In genomic region chr4:87011340-87012034, GRCh38 we compare ENCODE assay signal across 1 cellular context.
A peak's percentile ranks its signal among the peaks of the same experiment; 100 is the strongest.
TF ChIP-seq lines count a peak whose summit lies in the region.

No MANE protein-coding gene starts in this region.

TF ChIP-seq in K562, 482 proteins besides CTCF, POLR2A, EP300 and RAD21 (continued from another document):
- TF ChIP-seq FOXO4 (CRISPR knock-in tag; IDR thresholded peaks at IDR 0.05) (no peak), SIN3A (IDR thresholded peaks at IDR 0.05; ENCODE audit: borderline replicate concordance in 2 of 2, control insufficient read depth in 1 of 2, low read depth in 2 of 2, low read length in 2 of 2) (peak in 1 of 2 experiments; percentile 33; a peak in 1 of 4 replicates), ZNF24 (IDR thresholded peaks at IDR 0.05) (no peak), LCOR (CRISPR knock-in tag; IDR thresholded peaks at IDR 0.05) (0 out of 2 replicates have a peak, but pooled peaks have one; percentile 45), MAFG (tag; conservative IDR thresholded peaks at IDR 0.05) (0 out of 2 replicates have a peak, but pooled peaks have one; percentile 22), FOXA3 (CRISPR knock-in tag; conservative IDR thresholded peaks at IDR 0.05 in 1 of 2, IDR thresholded peaks at IDR 0.05 in 1 of 2) (peak in 1 of 2 experiments; percentile 47; a peak in 1 of 4 replicates), TCF3 (CRISPR knock-in tag; IDR thresholded peaks at IDR 0.05) (peak; percentile 37; the same call in 1 of the 2 replicates), RCOR1 (IDR thresholded peaks at IDR 0.05; ENCODE audit: borderline replicate concordance in 1 of 2, low read depth in 2 of 2, low read length in 2 of 2) (peak; percentile 50 to 87; a peak in 2 of 4 replicates), TAF9B (IDR thresholded peaks at IDR 0.05; ENCODE audit: partially characterized antibody) (peak; percentile 67), NFATC3 (IDR thresholded peaks at IDR 0.05) (no peak), ARID3A (IDR thresholded peaks at IDR 0.05; ENCODE audit: borderline replicate concordance, low read depth, low read length) (peak; percentile 73; the same call in 1 of the 2 replicates), JUN (IDR thresholded peaks at IDR 0.05; ENCODE audit: borderline replicate concordance, low read depth, low read length) (peak; percentile 94), JUN (CRISPR knock-in tag; IDR thresholded peaks at IDR 0.05; ENCODE audit: borderline replicate concordance) (no peak), FOS (IDR thresholded peaks at IDR 0.05; ENCODE audit: extremely low read depth, insufficient read length) (peak; percentile 64), BHLHE40 (IDR thresholded peaks at IDR 0.05; ENCODE audit: low read length) (peak; percentile 35; the same call in 1 of the 2 replicates), NRF1 (conservative IDR thresholded peaks at IDR 0.05 in 1 of 2, IDR thresholded peaks at IDR 0.05 in 1 of 2) (0 out of 4 replicates have a peak, but pooled peaks of 1 of the 2 experiments have one; percentile 9), HDAC3 (IDR thresholded peaks at IDR 0.05; ENCODE audit: borderline replicate concordance, partially characterized antibody) (peak; percentile 17), ZNF174 (CRISPR knock-in tag; IDR thresholded peaks at IDR 0.05) (no peak), FOSL1 (tag; conservative IDR thresholded peaks at IDR 0.05) (peak; percentile 97), MAFK (IDR thresholded peaks at IDR 0.05; ENCODE audit: low read length) (0 out of 2 replicates have a peak, but pooled peaks have one; percentile 15), ZNF561 (CRISPR knock-in tag; conservative IDR thresholded peaks at IDR 0.05) (no peak), CTBP1 (IDR thresholded peaks at IDR 0.05; ENCODE audit: borderline replicate concordance) (0 out of 2 replicates have a peak, but pooled peaks have one; percentile 23), MTA3 (IDR thresholded peaks at IDR 0.05; ENCODE audit: borderline replicate concordance) (peak; percentile 66; the same call in 1 of the 2 replicates), ETV1 (tag; conservative IDR thresholded peaks at IDR 0.05; ENCODE audit: low read depth) (no peak), ARID1B (IDR thresholded peaks at IDR 0.05) (peak; percentile 80), SMARCA4 (IDR thresholded peaks at IDR 0.05) (peak; percentile 92), ZNF318 (IDR thresholded peaks at IDR 0.05; ENCODE audit: borderline replicate concordance in 1 of 2, low read depth in 1 of 2) (peak in 1 of 2 experiments; percentile 65; a peak in 2 of 4 replicates), ZNF655 (CRISPR knock-in tag; IDR thresholded peaks at IDR 0.05) (no peak), NFE2 (IDR thresholded peaks at IDR 0.05; ENCODE audit: low read depth) (peak; percentile 51; the same call in 1 of the 2 replicates), DACH1 (IDR thresholded peaks at IDR 0.05; ENCODE audit: partially characterized antibody) (peak; percentile 16), UBTF (IDR thresholded peaks at IDR 0.05; ENCODE audit: borderline replicate concordance in 1 of 2, low read depth in 2 of 2, low read length in 2 of 2) (0 out of 4 replicates have a peak, but pooled peaks of 1 of the 2 experiments have one; percentile 27), DPF2 (IDR thresholded peaks at IDR 0.05) (peak; percentile 94), ZNF347 (CRISPR knock-in tag; IDR thresholded peaks at IDR 0.05; ENCODE audit: low read depth) (no peak), NFYB (IDR thresholded peaks at IDR 0.05; ENCODE audit: extremely low read depth, insufficient read length) (no peak), ZNF354B (CRISPR knock-in tag; IDR thresholded peaks at IDR 0.05) (0 out of 2 replicates have a peak, but pooled peaks have one; percentile 14), FOXJ2 (tag; IDR thresholded peaks at IDR 0.05) (peak; percentile 80)
